In genomic region chr2:85308951-85309555, GRCh38 we compare ENCODE assay signal across 8 cellular contexts. TPM values are rescaled to one million over a fixed set of nuclear protein-coding genes. Genes with fewer than 3 reads are reported as not detected.
DNase-seq lines count a peak whose midpoint lies in the region; ATAC-seq and TF ChIP-seq lines count a peak whose summit lies in the region.

No MANE protein-coding gene starts in this region.

- peak overlapping the region in 3 of 12 donors; percentile 5 to 42 (median 6) for H3K27ac ChIP-seq in heart left ventricle
- H3K27ac ChIP-seq in sigmoid colon: peak overlapping the region; percentile 45 to 55 (median 48)

- peak overlapping the region; percentile 97 for H3K4me3 Mint-ChIP-seq in T-helper 17 cell

- H3K27ac Mint-ChIP-seq in T-helper 17 cell: peak overlapping the region; percentile 99

- peaks cover 2% of the 10 kb centered on the region for H3K36me3 Mint-ChIP-seq in T-helper 17 cell (ENCODE audit: low read depth)

- no peak for TF ChIP-seq CTCF in BE2C (IDR thresholded peaks at IDR 0.05; ENCODE audit: low read depth, low read length)
- no peak for TF ChIP-seq CTCF in heart left ventricle (IDR thresholded peaks at IDR 0.05)
- no peak for TF ChIP-seq CTCF in sigmoid colon (IDR thresholded peaks at IDR 0.05)

- H3K36me3 ChIP-seq in BE2C: no peaks in the 10 kb centered on the region
- peaks cover 0 to 53% (median 27%) of the 10 kb centered on the region in 9 donors for H3K36me3 ChIP-seq in heart left ventricle
- peaks cover 6 to 37% (median 18%) of the 10 kb centered on the region in 4 donors for H3K36me3 ChIP-seq in sigmoid colon

- ATAC-seq in T-helper 17 cell (peak; percentile 10), heart left ventricle (peak; percentile 18 to 59 (median 48)), HG02571 (IDR thresholded peaks at IDR 0.05; ENCODE audit: unreplicated experiment) (no peak)

- H3K4me1 ChIP-seq in BE2C (peaks cover 9% of the 10 kb centered on the region; the same call in 1 of the 2 replicates), heart left ventricle (peaks cover 0 to 38% (median 11%) of the 10 kb centered on the region in 12 donors), sigmoid colon (peaks cover 0 to 19% (median 15%) of the 10 kb centered on the region in 4 donors)

- H3K9me3 ChIP-seq in BE2C (no peaks in the 10 kb centered on the region), T-helper 17 cell (ENCODE audit: control insufficient read depth, low read length, poor library complexity, severe bottlenecking) (no peaks in the 10 kb centered on the region), heart left ventricle (no peaks in the 10 kb centered on the region), sigmoid colon (no peaks in the 10 kb centered on the region)

- intact Hi-C loops in heart left ventricle (cut with DNase I) (loop anchor here in 1 of 10 donors (10.0 kb wide), 1 partner anchor 384 kb away; no protein-coding TSS in a partner anchor), sigmoid colon (cut with DNase I) (no loop called here)

- TF ChIP-seq POLR2A in heart left ventricle (IDR thresholded peaks at IDR 0.05): no peak
- TF ChIP-seq POLR2A in sigmoid colon (IDR thresholded peaks at IDR 0.05): no peak

- H3K4me3 ChIP-seq in BE2C (ENCODE audit: low read depth, low read length): no peak overlapping the region; the same call in none of the 2 replicates
- H3K4me3 ChIP-seq in heart left ventricle: peak overlapping the region in 1 of 12 donors; percentile 29
- no peak overlapping the region for H3K4me3 ChIP-seq in sigmoid colon

- no peak for TF ChIP-seq EP300 in sigmoid colon (IDR thresholded peaks at IDR 0.05)

- peak; percentile 82 for DNase-seq in BE2C
- peak; percentile 48 for DNase-seq in HCEC 1CT
- no peak for DNase-seq in T-helper 17 cell
- DNase-seq in heart left ventricle: peak; percentile 40 to 76 (median 61)
- DNase-seq in sigmoid colon: peak; percentile 86
- no peak for DNase-seq in OCI-M2 (lab: John Stamatoyannopoulos, UW; ENCODE audit: unreplicated experiment)
- no peak for DNase-seq in DMS114 treated with DMSO at 0.1 percent for 48 hours (lab: John Stamatoyannopoulos, UW; ENCODE audit: unreplicated experiment)

- peaks cover 39% of the 10 kb centered on the region for H3K4me1 Mint-ChIP-seq in T-helper 17 cell

- 46 to 54% (median 53%) methylated on average over 14 of the region's 14 CpGs for WGBS in heart left ventricle, 4 donors
- WGBS in sigmoid colon, 2 donors: 15 to 44% methylated on average over 14 of the region's 14 CpGs

- H3K27me3 Mint-ChIP-seq in T-helper 17 cell: peaks cover 5% of the 10 kb centered on the region

- H3K27me3 ChIP-seq in BE2C (no peaks in the 10 kb centered on the region), heart left ventricle (no peaks in the 10 kb centered on the region), sigmoid colon (no peaks in the 10 kb centered on the region)

RNA-seq across cellular contexts. Expression of gene TGOLN2, which starts 18.7 kb away (rescaled TPM):
- 29.5 TPM for polyA plus RNA-seq in BE2C (2012; ENCODE audit: insufficient read depth, insufficient read length, low read depth)
- total RNA-seq in T-helper 17 cell (100 to 1,000 TPM; 122 to 125 TPM), heart left ventricle (100 to 1,000 TPM in 2 of 9 donors, 10 to 100 TPM in 7; 70.7 to 130 (median 83.5) TPM), sigmoid colon (10 to 100 TPM; 78.9 to 95.0 (median 80.8) TPM)
- polyA plus RNA-seq in heart left ventricle (10 to 100 TPM; 15.5 to 57.3 TPM), sigmoid colon (10 to 100 TPM; 12.6 to 85.8 (median 20.8) TPM)

RNA-seq across cellular contexts. Expression of gene RETSAT, which starts 45.3 kb away (rescaled TPM):
- 20.7 TPM for polyA plus RNA-seq in BE2C (2012; ENCODE audit: insufficient read depth, insufficient read length, low read depth)
- total RNA-seq in T-helper 17 cell (10 to 100 TPM; 30.3 to 35.9 TPM), heart left ventricle (10 to 100 TPM; 27.5 to 74.9 (median 50.9) TPM), sigmoid colon (10 to 100 TPM; 26.5 to 54.6 (median 42.1) TPM)
- polyA plus RNA-seq in heart left ventricle (10 to 100 TPM; 22.5 to 36.3 TPM), sigmoid colon (100 to 1,000 TPM in 1 of 3 donors, 10 to 100 TPM in 2; 33.6 to 112 (median 36.5) TPM)

RNA-seq across cellular contexts. Expression of gene ELMOD3, which starts 45.5 kb away (rescaled TPM):
- 11.1 TPM for polyA plus RNA-seq in BE2C (2012; ENCODE audit: insufficient read depth, insufficient read length, low read depth)
- 10 to 100 TPM; 20.0 to 23.2 TPM for total RNA-seq in T-helper 17 cell
- total RNA-seq in heart left ventricle: 10 to 100 TPM in 4 of 9 donors, 1 to 10 TPM in 5; 6.0 to 18.0 (median 9.5) TPM
- 10 to 100 TPM; 10.2 to 12.5 TPM for polyA plus RNA-seq in heart left ventricle
- 10 to 100 TPM; 16.7 to 26.3 (median 22.9) TPM for total RNA-seq in sigmoid colon
- 10 to 100 TPM; 11.6 to 22.7 (median 12.0) TPM for polyA plus RNA-seq in sigmoid colon

Comparison
In these comparisons a context has a peak if more than half of its experiments do, and no peak if none do; other contexts are left out.
1. DNase-seq: peak in BE2C (single experiment), HCEC 1CT (single experiment), heart left ventricle (5 of 5) and sigmoid colon (single experiment); none in T-helper 17 cell (0 of 3), OCI-M2 (single experiment) and DMS114 treated with DMSO at 0.1 percent for 48 hours (single experiment).